ENCODE assay signal across 10 cellular contexts in the genomic region with DNA sequence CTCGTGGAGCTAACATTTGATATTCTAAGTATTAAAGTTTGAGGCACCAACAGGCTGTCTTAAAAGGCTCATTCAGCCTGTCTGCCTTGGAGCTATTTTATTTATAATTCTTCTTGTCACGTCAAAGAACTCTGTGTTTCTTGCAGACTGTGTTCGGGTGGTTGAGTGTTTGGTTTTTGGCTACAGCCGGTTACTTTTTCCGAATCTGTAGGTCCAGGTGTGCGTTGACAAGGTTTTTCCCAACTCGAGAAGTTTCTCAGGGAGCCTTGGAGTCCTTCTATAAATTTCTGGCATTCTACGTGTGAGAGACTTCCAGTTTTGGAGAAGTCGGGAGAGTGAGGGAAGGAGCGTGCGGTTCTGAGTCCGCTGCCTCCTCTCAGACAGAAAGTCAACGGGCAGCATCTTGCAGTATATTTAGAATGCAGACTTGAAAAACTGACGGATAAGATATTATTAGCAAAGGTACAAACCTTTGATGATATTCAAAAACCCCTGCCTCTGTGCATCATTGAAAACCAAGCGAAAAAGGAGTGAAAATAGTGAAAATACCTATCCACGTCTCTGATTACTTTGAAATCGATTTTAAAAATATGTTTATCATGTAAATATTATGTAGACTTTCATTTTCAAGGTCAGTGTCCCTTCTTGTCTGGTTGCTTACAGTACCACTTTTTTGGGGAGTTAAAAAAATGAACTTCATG.
DNase-seq lines count a peak whose midpoint lies in the region; ATAC-seq and TF ChIP-seq lines count a peak whose summit lies in the region.
"Had no signal": no experiment of that assay in that cellular context is flagged by ENCODE, and none has a peak within 500 bp of the region (broad histone marks: within the 10 kb centered on the region; RNA-seq: fewer than 3 reads in every experiment).

No MANE protein-coding gene starts in this region.

- no peak for TF ChIP-seq CTCF in astrocyte of the cerebellum (IDR thresholded peaks at IDR 0.05; ENCODE audit: low read depth, low read length, missing control alignments)

- DNase-seq in NCI-H1694 treated with DMSO at 0.1 percent for 48 hours (lab: John Stamatoyannopoulos, UW) (peak; percentile 72), NCI-H1694 (lab: John Stamatoyannopoulos, UW) (no peak), astrocyte of the cerebellum (ENCODE audit: low read depth) (no peak), right cardiac atrium (peak in 2 of 3 donors; percentile 19 to 61), NCI-H446 (lab: John Stamatoyannopoulos, UW) (no peak), dedifferentiated amniotic fluid mesenchymal stem cell (ENCODE audit: extremely low spot score) (no peak)
- DNase-seq: activated CD8-positive, alpha-beta memory T cell treated with anti-CD3 and anti-CD28 coated beads for 24 hours; NCI-H510A had no signal

- intact Hi-C loops in right cardiac atrium (cut with DNase I) = no loop called here

- in situ Hi-C loops in astrocyte of the cerebellum (cut with HindIII; ENCODE audit: low sequenced_read_pairs) = no loop called here

- no peaks in the 10 kb centered on the region for H3K9me3 ChIP-seq in right cardiac atrium (ENCODE audit: control insufficient read depth, low read length)

- no peaks in the 10 kb centered on the region for H3K27me3 ChIP-seq in right cardiac atrium (ENCODE audit: control insufficient read depth, insufficient read depth)

- H3K4me3 ChIP-seq in astrocyte of the cerebellum (ENCODE audit: low read depth, low read length) = peak overlapping the region; percentile 23
- peak overlapping the region; percentile 49 for H3K4me3 ChIP-seq in right cardiac atrium (ENCODE audit: low read length)

- H3K27ac ChIP-seq in right cardiac atrium (ENCODE audit: low read length) = peak overlapping the region; percentile 94
- H3K27ac ChIP-seq in temporal lobe (ENCODE audit: low read depth, low read length) = peak overlapping the region; percentile 98

- ATAC-seq in right cardiac atrium = no peak
- no peak for ATAC-seq in HG03342 (IDR thresholded peaks at IDR 0.05; ENCODE audit: unreplicated experiment)

- WGBS in right cardiac atrium = 22% methylated on average over 17 of the region's 17 CpGs

- peaks cover 11% of the 10 kb centered on the region for H3K4me1 ChIP-seq in right cardiac atrium (ENCODE audit: control insufficient read depth, insufficient read depth, low read length)

Comparison
In these comparisons a context has a peak if more than half of its experiments do, and no peak if none do; other contexts are left out.
1. DNase-seq: peak in NCI-H1694 treated with DMSO at 0.1 percent for 48 hours (single experiment) and right cardiac atrium (2 of 3); none in NCI-H1694 (single experiment), astrocyte of the cerebellum (single experiment), NCI-H446 (0 of 2) and dedifferentiated amniotic fluid mesenchymal stem cell (single experiment).